In genomic region chr16:78505544-78506371, GRCh38 we compare ENCODE assay signal across 1 cellular context.
TF ChIP-seq lines count a peak whose summit lies in the region.

No MANE protein-coding gene starts in this region.

TF ChIP-seq in HepG2, 621 proteins besides CTCF, POLR2A, EP300 and RAD21 (continued from another document and continues in another):
- TF ChIP-seq IRF1 (CRISPR knock-in tag; IDR thresholded peaks at IDR 0.05; ENCODE audit: low read depth) (0 out of 2 replicates have a peak, but pooled peaks have one; percentile 57), FOXA1 (IDR thresholded peaks at IDR 0.05) (no peak), FOXA1 (CRISPR knock-in tag; IDR thresholded peaks at IDR 0.05) (no peak), HOXA7 (CRISPR knock-in tag; IDR thresholded peaks at IDR 0.05) (no peak), BRF2 (CRISPR knock-in tag; IDR thresholded peaks at IDR 0.05) (no peak), ZSCAN30 (CRISPR knock-in tag; IDR thresholded peaks at IDR 0.05) (no peak), GATA4 (IDR thresholded peaks at IDR 0.05; ENCODE audit: borderline replicate concordance, low read depth) (no peak), ZNF33B (CRISPR knock-in tag; IDR thresholded peaks at IDR 0.05) (no peak), ZNF274 (CRISPR knock-in tag; IDR thresholded peaks at IDR 0.05) (peak; percentile 42; the same call in 1 of the 2 replicates), ZNF614 (CRISPR knock-in tag; IDR thresholded peaks at IDR 0.05; ENCODE audit: borderline replicate concordance) (peak; percentile 32; the same call in 1 of the 2 replicates), ZFP91 (CRISPR knock-in tag; IDR thresholded peaks at IDR 0.05; ENCODE audit: borderline replicate concordance) (peak; percentile 76; the same call in 1 of the 2 replicates), SNAPC2 (CRISPR knock-in tag; IDR thresholded peaks at IDR 0.05) (no peak), KLF15 (CRISPR knock-in tag; IDR thresholded peaks at IDR 0.05; ENCODE audit: borderline replicate concordance) (no peak), MAZ (IDR thresholded peaks at IDR 0.05; ENCODE audit: borderline replicate concordance, low read depth, low read length) (no peak), MAZ (CRISPR knock-in tag; IDR thresholded peaks at IDR 0.05; ENCODE audit: low read depth) (no peak; the same call in 1 of the 2 replicates), ZNF430 (CRISPR knock-in tag; IDR thresholded peaks at IDR 0.05) (peak; percentile 79), ZBTB49 (CRISPR knock-in tag; IDR thresholded peaks at IDR 0.05; ENCODE audit: borderline replicate concordance) (no peak), BHLHE40 (IDR thresholded peaks at IDR 0.05; ENCODE audit: low read length) (no peak), IRF9 (CRISPR knock-in tag; IDR thresholded peaks at IDR 0.05; ENCODE audit: borderline replicate concordance) (peak; percentile 25; the same call in 1 of the 2 replicates), RXRB (CRISPR knock-in tag; IDR thresholded peaks at IDR 0.05; ENCODE audit: borderline replicate concordance) (no peak; the same call in 1 of the 2 replicates), ZNF816 (CRISPR knock-in tag; IDR thresholded peaks at IDR 0.05; ENCODE audit: borderline replicate concordance) (no peak), PITX1 (CRISPR knock-in tag; IDR thresholded peaks at IDR 0.05) (peak; percentile 49; the same call in 1 of the 2 replicates), MAF1 (CRISPR knock-in tag; IDR thresholded peaks at IDR 0.05; ENCODE audit: borderline replicate concordance) (no peak), MAFF (IDR thresholded peaks at IDR 0.05; ENCODE audit: low read depth, low read length) (0 out of 2 replicates have a peak, but pooled peaks have one; percentile 23), ISL2 (CRISPR knock-in tag; IDR thresholded peaks at IDR 0.05) (no peak), ZBTB10 (CRISPR knock-in tag; IDR thresholded peaks at IDR 0.05; ENCODE audit: borderline replicate concordance) (no peak), ZNF282 (IDR thresholded peaks at IDR 0.05; ENCODE audit: partially characterized antibody) (no peak), AHDC1 (CRISPR knock-in tag; IDR thresholded peaks at IDR 0.05; ENCODE audit: borderline replicate concordance) (no peak), ZXDC (CRISPR knock-in tag; IDR thresholded peaks at IDR 0.05) (peak; percentile 94), CC2D1A (CRISPR knock-in tag; IDR thresholded peaks at IDR 0.05) (0 out of 2 replicates have a peak, but pooled peaks have one; percentile 50), ZNF17 (CRISPR knock-in tag; IDR thresholded peaks at IDR 0.05) (no peak), SMARCC2 (IDR thresholded peaks at IDR 0.05) (no peak), MAX (IDR thresholded peaks at IDR 0.05) (no peak; the same call in none of the 2 replicates), CEBPB (IDR thresholded peaks at IDR 0.05; ENCODE audit: borderline replicate concordance, low read depth, low read length) (no peak), PCBP2 (optimal IDR thresholded peaks at IDR 0.05; ENCODE audit: low read depth, low read length, poor library complexity, severe bottlenecking) (no peak), SKI (IDR thresholded peaks at IDR 0.05; ENCODE audit: partially characterized antibody) (no peak), NFRKB (IDR thresholded peaks at IDR 0.05) (no peak), HNRNPH1 (optimal IDR thresholded peaks at IDR 0.05; ENCODE audit: low read depth, low read length) (no peak), PRDM4 (CRISPR knock-in tag; IDR thresholded peaks at IDR 0.05; ENCODE audit: borderline replicate concordance) (no peak), FOXM1 (CRISPR knock-in tag; IDR thresholded peaks at IDR 0.05) (no peak)
